15 cellular contexts compared by ENCODE assay signal in the genomic region with DNA sequence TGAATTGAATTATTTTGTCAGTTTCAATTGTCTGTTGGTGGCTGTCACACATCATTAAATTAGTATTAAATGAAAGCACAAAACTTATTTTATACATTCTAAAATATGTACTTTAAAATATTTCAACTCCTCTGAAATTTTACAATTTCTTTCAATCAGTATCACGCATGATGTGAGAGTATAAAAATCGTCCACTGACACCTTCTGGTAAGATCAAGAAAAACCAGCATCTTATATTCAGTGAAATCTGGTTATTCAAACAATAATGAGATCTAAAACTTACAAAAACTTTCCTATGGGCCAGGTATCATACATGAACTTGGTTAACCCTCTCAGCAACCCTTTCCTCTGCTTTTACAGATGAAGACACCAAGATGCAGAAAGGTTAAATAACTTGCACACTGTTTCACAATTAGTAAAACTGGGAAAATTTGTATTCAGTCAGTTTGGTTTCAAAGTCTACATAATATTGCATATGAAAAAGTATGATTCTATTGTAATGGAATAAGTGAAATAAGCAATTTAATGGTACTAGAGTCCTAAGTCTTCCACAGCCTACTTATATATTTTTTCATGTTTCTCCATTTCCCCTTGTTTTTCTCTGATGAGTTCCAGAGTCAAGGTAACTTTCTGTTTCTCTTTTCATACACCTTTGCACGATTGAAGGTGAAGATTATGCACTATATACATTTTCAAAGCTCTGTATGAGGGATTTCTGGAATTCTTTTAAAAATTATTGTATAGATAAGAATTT. TPM values are rescaled to one million over a fixed set of nuclear protein-coding genes. Genes with fewer than 3 reads are reported as not detected.
DNase-seq lines count a peak whose midpoint lies in the region; ATAC-seq, FAIRE-seq and TF ChIP-seq lines count a peak whose summit lies in the region.
"Had no signal": no experiment of that assay in that cellular context is flagged by ENCODE, and none has a peak within 500 bp of the region (broad histone marks: within the 10 kb centered on the region; RNA-seq: fewer than 3 reads in every experiment).

No MANE protein-coding gene starts in this region.

- TF ChIP-seq POLR2A in Peyer's patch (IDR thresholded peaks at IDR 0.05) (no peak), GM12892 (IDR thresholded peaks at IDR 0.05; ENCODE audit: low read depth, low read length) (no peak)

- no peak for ATAC-seq in CD8-positive, alpha-beta T cell

- H3K4me2 ChIP-seq in PC-9 = peak overlapping the region; percentile 18; the same call in 1 of the 2 replicates

- H3K27ac Mint-ChIP-seq in CD8-positive, alpha-beta T cell = no peak overlapping the region
- H3K27ac Mint-ChIP-seq in progenitor cell of endocrine pancreas = no peak overlapping the region

- H3K4me3 Mint-ChIP-seq in CD8-positive, alpha-beta T cell = peak overlapping the region; percentile 32
- no peak overlapping the region for H3K4me3 Mint-ChIP-seq in progenitor cell of endocrine pancreas (ENCODE audit: low read depth)

- H3F3A ChIP-seq in PC-9 (ENCODE audit: insufficient read depth, low read depth) = no peaks in the 10 kb centered on the region

- no peaks in the 10 kb centered on the region for H3K4me1 ChIP-seq in CD8-positive, alpha-beta T cell (ENCODE audit: insufficient read depth, low read length)
- H3K4me1 ChIP-seq in PC-9 (replicated peaks; ENCODE audit: insufficient read depth) (peaks cover 9% of the 10 kb centered on the region), Peyer's patch (no peaks in the 10 kb centered on the region)
- H3K4me1 ChIP-seq: SJSA1, vagina had no signal

- CTCF ChIA-PET in CD8-positive, alpha-beta T cell (lab: Charles Lee) = interaction anchor here (1.0 kb wide), 1 partner anchor 192 kb away, joined by 5 read pairs; no protein-coding TSS in a partner anchor
- CTCF ChIA-PET in PC-9 (lab: Charles Lee) = interaction anchor here (1.2 kb wide), 1 partner anchor 21 kb away, joined by 5 read pairs; no protein-coding TSS in a partner anchor

- no peaks in the 10 kb centered on the region for H3K79me2 ChIP-seq in PC-9 (ENCODE audit: low read depth)

- no peaks in the 10 kb centered on the region for H3K36me3 ChIP-seq in CD8-positive, alpha-beta T cell (ENCODE audit: insufficient read depth, low read length)
- H3K36me3 ChIP-seq in PC-9 (ENCODE audit: low read depth) (no peaks in the 10 kb centered on the region), Peyer's patch (no peaks in the 10 kb centered on the region)
- H3K36me3 ChIP-seq: SJSA1, vagina had no signal

- no peak for TF ChIP-seq CTCF in CD8-positive, alpha-beta T cell (IDR thresholded peaks at IDR 0.05)
- TF ChIP-seq CTCF in PC-9 (conservative IDR thresholded peaks at IDR 0.05) (no peak; the same call in 1 of the 2 replicates), fibroblast of mammary gland (conservative IDR thresholded peaks at IDR 0.05; ENCODE audit: control insufficient read depth, insufficient read depth, low read depth, low read length) (peak; percentile 15), Peyer's patch (IDR thresholded peaks at IDR 0.05) (peak in 2 of 6 experiments; percentile 25 to 32), progenitor cell of endocrine pancreas (IDR thresholded peaks at IDR 0.05; ENCODE audit: unreplicated experiment) (no peak)

- no TSS peak for BruUV-seq in PC-9 (replicated peaks; lab: Mats Ljungman, UMichigan)

- no peak overlapping the region for H3K27ac ChIP-seq in CD8-positive, alpha-beta T cell (ENCODE audit: low read depth, low read length)
- H3K27ac ChIP-seq in PC-9 = no peak overlapping the region
- H3K27ac ChIP-seq in Peyer's patch = no peak overlapping the region
- H3K27ac ChIP-seq: SJSA1, skin epidermis, vagina had no signal

- H3K27me3 ChIP-seq in CD8-positive, alpha-beta T cell (ENCODE audit: insufficient read depth, low read length) = no peaks in the 10 kb centered on the region
- H3K27me3 ChIP-seq in PC-9 (ENCODE audit: insufficient read depth, low read depth) (no peaks in the 10 kb centered on the region), Peyer's patch (no peaks in the 10 kb centered on the region)
- H3K27me3 ChIP-seq: SJSA1, vagina had no signal

- intact Hi-C loops in CD8-positive, alpha-beta T cell (cut with DNase I, micrococcal nuclease) = loop anchor here in 1 of 2 experiments (1.0 kb wide), 1 partner anchor 193 kb away; no protein-coding TSS in a partner anchor
- intact Hi-C loops in PC-9 (cut with micrococcal nuclease; ENCODE audit: unreplicated experiment) = no loop called here

- no peaks in the 10 kb centered on the region for H3K9me3 ChIP-seq in CD8-positive, alpha-beta T cell (ENCODE audit: low read length)
- H3K9me3 ChIP-seq in PC-9 (ENCODE audit: insufficient read depth, low read depth) (no peaks in the 10 kb centered on the region), Peyer's patch (no peaks in the 10 kb centered on the region)
- H3K9me3 ChIP-seq: SJSA1, vagina had no signal

- no peaks in the 10 kb centered on the region for H3K9me3 Mint-ChIP-seq in CD8-positive, alpha-beta T cell
- H3K9me3 Mint-ChIP-seq in progenitor cell of endocrine pancreas (ENCODE audit: low read depth) = peaks cover 8% of the 10 kb centered on the region
- H3K9me3 Mint-ChIP-seq: naive B cell had no signal

- H3K36me3 Mint-ChIP-seq in CD8-positive, alpha-beta T cell = no peaks in the 10 kb centered on the region
- no peaks in the 10 kb centered on the region for H3K36me3 Mint-ChIP-seq in progenitor cell of endocrine pancreas (ENCODE audit: insufficient read depth)
- H3K36me3 Mint-ChIP-seq: naive B cell had no signal

- H3K4me1 Mint-ChIP-seq in CD8-positive, alpha-beta T cell (ENCODE audit: low read depth) = peaks cover 9% of the 10 kb centered on the region
- H3K4me1 Mint-ChIP-seq in progenitor cell of endocrine pancreas (ENCODE audit: low read depth) = peaks cover 6% of the 10 kb centered on the region

- H3K9me2 ChIP-seq in PC-9 (ENCODE audit: insufficient read depth) = peaks cover 5% of the 10 kb centered on the region; the same call in 1 of the 2 replicates

- H2AFZ ChIP-seq in PC-9 = 0 out of 2 replicates have a peak overlapping the region, but pooled peaks have one; percentile 19

- DNase-seq in CD8-positive, alpha-beta T cell = no peak
- DNase-seq in PC-9 = no peak
- peak; percentile 12 for DNase-seq in fibroblast of mammary gland (ENCODE audit: low read depth)
- DNase-seq in HT-29 (ENCODE audit: low spot score) = no peak
- DNase-seq in Peyer's patch = no peak
- DNase-seq in progenitor cell of endocrine pancreas (ENCODE audit: low spot score, unreplicated experiment) = no peak
- no peak for DNase-seq in GM12892 (ENCODE audit: insufficient read length)
- DNase-seq: activated CD4-positive, alpha-beta T cell treated with anti-CD3 and anti-CD28 coated beads for 4 hours; amniotic stem cell; naive B cell had no signal

- no peaks in the 10 kb centered on the region for H3K27me3 Mint-ChIP-seq in CD8-positive, alpha-beta T cell (ENCODE audit: low read depth)
- no peaks in the 10 kb centered on the region for H3K27me3 Mint-ChIP-seq in progenitor cell of endocrine pancreas
- H3K27me3 Mint-ChIP-seq: naive B cell had no signal

- H4K20me1 ChIP-seq in PC-9 (ENCODE audit: insufficient read depth) = no peaks in the 10 kb centered on the region

- FAIRE-seq in A204.1 (lab: Jason Lieb, UNC) (peak; percentile 73), GM12892 (lab: Jason Lieb, UNC) (no peak)
- FAIRE-seq: endothelial cell of umbilical vein had no signal

- POLR2A ChIA-PET in CD8-positive, alpha-beta T cell (lab: Charles Lee) = no interaction called here
- POLR2A ChIA-PET in PC-9 (lab: Charles Lee; ENCODE audit: unreplicated experiment) = no interaction called here

- H3K4me3 ChIP-seq in CD8-positive, alpha-beta T cell (ENCODE audit: low read depth, low read length) = no peak overlapping the region
- H3K4me3 ChIP-seq in PC-9 (no peak overlapping the region), fibroblast of mammary gland (ENCODE audit: control insufficient read depth, low read depth, low read length) (no peak overlapping the region), Peyer's patch (no peak overlapping the region)
- H3K4me3 ChIP-seq: SJSA1, skin epidermis, vagina had no signal

RNA-seq across cellular contexts. Expression of gene EFCAB5, which starts 58.7 kb away (rescaled TPM):
- total RNA-seq in CD8-positive, alpha-beta T cell = 1 to 10 TPM in 1 of 2 experiments, under 1 TPM in 1; 0.56 to 1.1 TPM
- total RNA-seq in PC-9 (2021) = 1.4 and 1.5 TPM in 2 replicates
- total RNA-seq in HT-29 (2014; rRNA removed; shearing (Covaris generic)) = 0.51 TPM in 1 of 2 replicates, not detected in the other
- 1 to 10 TPM in 3 of 4 donors, under 1 TPM in 1; 0.53 to 5.8 (median 1.6) TPM for total RNA-seq in Peyer's patch
- total RNA-seq in progenitor cell of endocrine pancreas = 0.44 TPM in 1 of 2 replicates, not detected in the other
- polyA plus RNA-seq in GM12892 (2012; ENCODE audit: missing spikeins) = 0.45 TPM
- total RNA-seq: vagina had no signal
